ENCODE assay signal across 8 cellular contexts in the genomic region with DNA sequence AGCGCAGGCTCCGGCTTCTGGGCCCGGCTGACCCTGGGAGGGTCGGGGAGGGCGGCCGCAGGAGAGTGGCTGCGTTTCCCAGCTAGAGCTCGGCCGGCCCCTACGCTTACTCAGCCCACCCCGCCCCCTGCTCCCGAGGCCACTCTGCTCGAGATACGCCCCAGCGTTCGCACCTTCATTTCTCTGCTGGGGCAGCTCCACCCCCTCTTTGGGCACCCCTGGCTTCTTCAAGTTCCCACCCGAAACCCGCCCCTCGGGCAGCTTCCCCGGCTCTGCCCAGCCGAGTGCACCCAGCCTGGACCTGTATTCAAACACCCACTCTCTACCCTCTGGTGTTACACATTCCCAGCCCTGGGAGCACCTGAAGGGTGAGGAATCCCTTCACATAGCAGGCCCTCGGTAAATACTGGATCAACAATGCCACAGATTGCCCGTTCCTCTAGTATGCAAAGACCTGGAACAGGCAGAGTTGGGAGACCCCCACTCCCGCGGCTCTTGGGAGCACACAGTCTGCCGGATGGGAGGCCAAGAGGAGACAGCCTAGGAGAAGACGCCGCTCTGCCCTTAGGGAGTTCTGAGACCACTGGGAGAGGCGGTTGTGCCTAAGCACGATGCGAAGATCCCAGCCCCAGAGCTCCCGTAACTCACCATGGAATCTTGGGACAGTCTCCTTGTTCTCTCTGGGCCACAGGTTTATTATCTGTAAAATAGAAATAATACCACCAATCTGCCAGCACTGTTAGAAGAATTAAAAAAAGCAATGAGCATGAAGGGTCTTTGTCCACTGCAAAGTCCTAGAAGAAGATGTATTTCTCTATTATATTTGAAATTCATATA. TPM values are rescaled to one million over a fixed set of nuclear protein-coding genes. Genes with fewer than 3 reads are reported as not detected.
DNase-seq lines count a peak whose midpoint lies in the region; ATAC-seq and TF ChIP-seq lines count a peak whose summit lies in the region.

No MANE protein-coding gene starts in this region.

- peak; percentile 41 for ATAC-seq in GM18511 (IDR thresholded peaks at IDR 0.05; ENCODE audit: unreplicated experiment)
- ATAC-seq in GM18505 (IDR thresholded peaks at IDR 0.05; ENCODE audit: unreplicated experiment), result no peak

- peak overlapping the region; percentile 75; the same call in 1 of the 2 replicates for H3K27ac ChIP-seq in HUES64 (ENCODE audit: low read depth, low read length)
- peak overlapping the region in 56 of 59 donors; percentile 49 to 94 (median 84) for H3K27ac ChIP-seq in dorsolateral prefrontal cortex
- peak overlapping the region; percentile 85 to 90 for H3K27ac ChIP-seq in uterus

- TF ChIP-seq CTCF in dorsolateral prefrontal cortex (IDR thresholded peaks at IDR 0.05 in 54 of 56, conservative IDR thresholded peaks at IDR 0.05 in 2 of 56; ENCODE audit: low read depth in 1 of 56, partially characterized antibody in 56 of 56), result no peak
- TF ChIP-seq CTCF in uterus (IDR thresholded peaks at IDR 0.05), result no peak

- no peak for TF ChIP-seq POLR2A in uterus (IDR thresholded peaks at IDR 0.05)
- TF ChIP-seq POLR2A in GM18505 (IDR thresholded peaks at IDR 0.05; ENCODE audit: borderline replicate concordance, extremely low read depth, insufficient read depth, insufficient read length), result no peak

- DNase-seq in dorsolateral prefrontal cortex (peak in 2 of 10 donors; percentile 32 to 43), uterus (no peak), NCI-H748 treated with DMSO at 0.1 percent for 48 hours (lab: John Stamatoyannopoulos, UW) (no peak), A172 (ENCODE audit: low spot score) (no peak)

- H3K27me3 ChIP-seq in HUES64 (ENCODE audit: insufficient read depth, low read length), result peaks cover 23% of the 10 kb centered on the region
- no peaks in the 10 kb centered on the region for H3K27me3 ChIP-seq in dorsolateral prefrontal cortex
- no peaks in the 10 kb centered on the region for H3K27me3 ChIP-seq in mucosa of stomach (ENCODE audit: control insufficient read depth, insufficient read depth, low read length)
- H3K27me3 ChIP-seq in uterus, result no peaks in the 10 kb centered on the region

- H3K4me3 ChIP-seq in HUES64 (ENCODE audit: low read length) (peak overlapping the region; percentile 56), dorsolateral prefrontal cortex (peak overlapping the region; percentile 54 to 94 (median 79)), mucosa of stomach (ENCODE audit: low read length) (no peak overlapping the region), uterus (peak overlapping the region; percentile 63 to 66)

- H3K9me3 ChIP-seq in HUES64 (ENCODE audit: insufficient read depth, low read depth, low read length) (no peaks in the 10 kb centered on the region), mucosa of stomach (ENCODE audit: control insufficient read depth, low read length) (no peaks in the 10 kb centered on the region), uterus (no peaks in the 10 kb centered on the region)

- H3K4me1 ChIP-seq in HUES64 (ENCODE audit: insufficient read depth, low read length), result peaks cover 15% of the 10 kb centered on the region
- peaks cover 55% of the 10 kb centered on the region for H3K4me1 ChIP-seq in mucosa of stomach (ENCODE audit: control insufficient read depth, insufficient read depth, low read length)
- H3K4me1 ChIP-seq in uterus, result peaks cover 0 to 10% of the 10 kb centered on the region in 2 donors

- H3K9ac ChIP-seq in HUES64 (ENCODE audit: low read depth, low read length), result peak overlapping the region; percentile 58
- peak overlapping the region; percentile 67 for H3K9ac ChIP-seq in mucosa of stomach (ENCODE audit: low read length)

- WGBS in HUES64, result 9% methylated on average over 32 of the region's 32 CpGs

- intact Hi-C loops in dorsolateral prefrontal cortex (cut with DNase I) (no loop called here), uterus (cut with DNase I; ENCODE audit: low total_unique reads) (no loop called here)

- no peaks in the 10 kb centered on the region for H3K36me3 ChIP-seq in HUES64 (ENCODE audit: insufficient read depth, low read length)
- H3K36me3 ChIP-seq in mucosa of stomach (ENCODE audit: control insufficient read depth, insufficient read depth, low read length), result no peaks in the 10 kb centered on the region
- no peaks in the 10 kb centered on the region for H3K36me3 ChIP-seq in uterus

RNA-seq across cellular contexts. Expression of a gene that starts 0.6 kb away (rescaled TPM):
- polyA plus RNA-seq in HUES64 (2013, experiment 1 of 2), result 2.7 TPM
- polyA plus RNA-seq in HUES64 (2013, experiment 2 of 2), result 4.4 TPM
- total RNA-seq in dorsolateral prefrontal cortex, result 10 to 100 TPM in 41 of 120 experiments, 1 to 10 TPM in 79; 5.7 to 12.6 (median 9.3) TPM
- 10 to 100 TPM in 2 of 4 donors, 1 to 10 TPM in 2; 4.7 to 20.1 (median 9.9) TPM for total RNA-seq in uterus
- 0.19 and 1.1 TPM in 2 replicates for total RNA-seq in A172 (2014; rRNA removed; shearing (Covaris generic))

RNA-seq across cellular contexts. Expression of a gene that starts 16.8 kb away (rescaled TPM):
- polyA plus RNA-seq in HUES64 (2013, experiment 1 of 2), result 14.7 TPM
- 17.8 TPM for polyA plus RNA-seq in HUES64 (2013, experiment 2 of 2)
- total RNA-seq in dorsolateral prefrontal cortex, result 1 to 10 TPM in 112 of 120 experiments, under 1 TPM in 8; 0.35 to 4.7 (median 2.0) TPM
- total RNA-seq in uterus, result 1 to 10 TPM in 1 of 4 donors, not detected in 3; 1.1 TPM
- total RNA-seq in A172 (2014; rRNA removed; shearing (Covaris generic)), result 4.8 and 4.9 TPM in 2 replicates

RNA-seq across cellular contexts. Expression of a gene that starts 30.1 kb away (rescaled TPM):
- polyA plus RNA-seq in HUES64 (2013, experiment 1 of 2), result 581 TPM
- polyA plus RNA-seq in HUES64 (2013, experiment 2 of 2), result 808 TPM
- total RNA-seq in dorsolateral prefrontal cortex (1,000 to 10,000 TPM in 1 of 120 experiments, 100 to 1,000 TPM in 119; 153 to 1,009 (median 725) TPM), uterus (100 to 1,000 TPM in 1 of 4 donors, 10 to 100 TPM in 3; 34.6 to 100 (median 78.2) TPM)
- total RNA-seq in A172 (2014; rRNA removed; shearing (Covaris generic)), result 222 and 346 TPM in 2 replicates

RNA-seq across cellular contexts. Expression of a gene that starts 56.3 kb away (rescaled TPM):
- 23.8 TPM for polyA plus RNA-seq in HUES64 (2013, experiment 1 of 2)
- polyA plus RNA-seq in HUES64 (2013, experiment 2 of 2), result 23.2 TPM
- 100 to 1,000 TPM in 32 of 120 experiments, 10 to 100 TPM in 88; 66.5 to 116 (median 93.9) TPM for total RNA-seq in dorsolateral prefrontal cortex
- 100 to 1,000 TPM in 1 of 4 donors, 10 to 100 TPM in 3; 51.5 to 106 (median 63.7) TPM for total RNA-seq in uterus
- 20.8 and 26.5 TPM in 2 replicates for total RNA-seq in A172 (2014; rRNA removed; shearing (Covaris generic))
